Comparison of ENCODE assay signal across 9 cellular contexts in genomic region chr5:53206562-53206961, GRCh38.
"Had no signal": no experiment of that assay in that cellular context is flagged by ENCODE, and none has a peak within 500 bp of the region (broad histone marks: within the 10 kb centered on the region; RNA-seq: fewer than 3 reads in every experiment).

No MANE protein-coding gene starts in this region.

- H3K9ac ChIP-seq: GM23248, KMS-11 had no signal

- H3K27ac ChIP-seq: GM23248, KMS-11 had no signal

- H3K4me3 ChIP-seq: GM23248, HAP-1 had no signal

- H3K9me3 ChIP-seq: HAP-1 had no signal

- H3K4me1 ChIP-seq: HAP-1 had no signal

- H3K4me2 ChIP-seq: KMS-11 had no signal

- DNase-seq: GM23248, GOT3, H7, HFFc6, KBM-7 had no signal

- H2AFZ ChIP-seq: GM23248 had no signal

- H3K36me3 ChIP-seq: HAP-1 had no signal

- ATAC-seq: HCT116, HepG2 had no signal
